1 cellular context compared by ENCODE assay signal in genomic region chr15:50652671-50653070, GRCh38.
TF ChIP-seq lines count a peak whose summit lies in the region.

No MANE protein-coding gene starts in this region.

TF ChIP-seq in H1, 55 proteins besides CTCF, POLR2A, EP300 and RAD21:
- TF ChIP-seq CTBP2 (IDR thresholded peaks at IDR 0.05; ENCODE audit: borderline replicate concordance, insufficient read depth, insufficient read length, low read length) = no peak
- TF ChIP-seq POU5F1 (IDR thresholded peaks at IDR 0.05; ENCODE audit: low read depth, low read length) = no peak
- TF ChIP-seq BACH1 (IDR thresholded peaks at IDR 0.05; ENCODE audit: low read length) = no peak
- no peak for TF ChIP-seq KDM5A (IDR thresholded peaks at IDR 0.05; ENCODE audit: low read length)
- no peak for TF ChIP-seq JUN (IDR thresholded peaks at IDR 0.05; ENCODE audit: low read depth, low read length)
- TF ChIP-seq SUZ12 (IDR thresholded peaks at IDR 0.05; ENCODE audit: low read length) = no peak
- TF ChIP-seq GABPA (IDR thresholded peaks at IDR 0.05; ENCODE audit: borderline replicate concordance, insufficient read depth, low read length) = no peak
- TF ChIP-seq USF2 (IDR thresholded peaks at IDR 0.05; ENCODE audit: low read length) = no peak
- no peak for TF ChIP-seq KDM1A (IDR thresholded peaks at IDR 0.05; ENCODE audit: borderline replicate concordance, low read length)
